9 cellular contexts compared by ENCODE assay signal in the genomic region with DNA sequence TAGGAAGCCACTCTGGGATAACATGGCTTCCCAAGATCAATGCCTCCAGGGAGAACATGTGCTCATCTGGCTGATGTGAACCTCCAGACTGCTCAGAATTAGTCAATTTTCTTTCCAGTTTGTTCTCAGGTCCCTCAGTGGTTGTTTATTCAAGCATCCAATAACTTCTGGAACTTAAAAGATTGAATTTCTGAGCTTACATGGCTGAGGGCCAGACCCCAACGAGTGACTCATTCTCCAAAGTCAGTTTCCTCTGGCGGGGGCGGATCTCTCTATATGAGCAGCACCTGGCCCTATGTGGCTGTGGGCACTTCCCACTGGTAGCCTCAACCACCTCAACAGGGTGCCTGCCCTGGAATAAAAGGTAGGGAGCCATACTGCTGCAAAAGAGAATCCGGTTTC. TPM values are rescaled to one million over a fixed set of nuclear protein-coding genes. Genes with fewer than 3 reads are reported as not detected.
DNase-seq lines count a peak whose midpoint lies in the region; ATAC-seq and TF ChIP-seq lines count a peak whose summit lies in the region.
"Had no signal": no experiment of that assay in that cellular context is flagged by ENCODE, and none has a peak within 500 bp of the region (broad histone marks: within the 10 kb centered on the region; RNA-seq: fewer than 3 reads in every experiment).

No MANE protein-coding gene starts in this region.

- no peak for TF ChIP-seq CTCF in NB4 (IDR thresholded peaks at IDR 0.05; ENCODE audit: low read depth, low read length)
- no peak for TF ChIP-seq CTCF in progenitor cell of endocrine pancreas (IDR thresholded peaks at IDR 0.05; ENCODE audit: unreplicated experiment)

- peak; percentile 53 for DNase-seq in DMS 273 (lab: John Stamatoyannopoulos, UW; ENCODE audit: unreplicated experiment)
- peak; percentile 78 for DNase-seq in NB4 (ENCODE audit: low read depth)
- DNase-seq in brain pericyte (ENCODE audit: low read depth, low spot score), result peak; percentile 55
- DNase-seq in sciatic nerve (ENCODE audit: low spot score), result peak; percentile 68
- DNase-seq in progenitor cell of endocrine pancreas (ENCODE audit: low spot score, unreplicated experiment), result no peak
- no peak for DNase-seq in NCI-H1417 (lab: John Stamatoyannopoulos, UW)

- H3K27me3 Mint-ChIP-seq in progenitor cell of endocrine pancreas, result peaks cover 36% of the 10 kb centered on the region

- no peaks in the 10 kb centered on the region for H3K36me3 Mint-ChIP-seq in progenitor cell of endocrine pancreas (ENCODE audit: insufficient read depth)

- no peak overlapping the region for H3K27ac Mint-ChIP-seq in progenitor cell of endocrine pancreas

- no peak overlapping the region for H3K4me3 ChIP-seq in NB4 (ENCODE audit: low read depth, low read length)

- no peak overlapping the region for H3K4me3 Mint-ChIP-seq in progenitor cell of endocrine pancreas (ENCODE audit: low read depth)

- no peaks in the 10 kb centered on the region for H3K4me1 Mint-ChIP-seq in progenitor cell of endocrine pancreas (ENCODE audit: low read depth)

- no peak for TF ChIP-seq POLR2A in NB4 (IDR thresholded peaks at IDR 0.05; ENCODE audit: extremely low read depth, insufficient read length)

- ATAC-seq in sciatic nerve (peak; percentile 55), GM18873 (IDR thresholded peaks at IDR 0.05; ENCODE audit: low FRiP score, unreplicated experiment) (no peak), GM19351 (IDR thresholded peaks at IDR 0.05; ENCODE audit: unreplicated experiment) (no peak)
- ATAC-seq: esophagus mucosa had no signal

- intact Hi-C loops in sciatic nerve (cut with DNase I), result no loop called here

- H3K9me3 Mint-ChIP-seq in progenitor cell of endocrine pancreas (ENCODE audit: low read depth), result no peaks in the 10 kb centered on the region

RNA-seq across cellular contexts. Expression of gene LYZL4, which starts 34.0 kb away (rescaled TPM):
- total RNA-seq in sciatic nerve (not detected), progenitor cell of endocrine pancreas (not detected in 2 replicates)
- total RNA-seq: esophagus mucosa had no signal

Comparison
In these comparisons a context has a peak if more than half of its experiments do, and no peak if none do; other contexts are left out.
1. DNase-seq: peak in DMS 273 (single experiment), NB4 (single experiment), brain pericyte (single experiment) and sciatic nerve (single experiment); none in progenitor cell of endocrine pancreas (single experiment) and NCI-H1417 (0 of 3).